In genomic region chr5:135027318-135027698, GRCh38 we compare ENCODE assay signal across 1 cellular context.
TF ChIP-seq lines count a peak whose summit lies in the region.

No MANE protein-coding gene starts in this region.

TF ChIP-seq in H1, 55 proteins besides CTCF, POLR2A, EP300 and RAD21:
- TF ChIP-seq FOSL1 (IDR thresholded peaks at IDR 0.05; ENCODE audit: insufficient read depth, low read depth, low read length) = no peak
- TF ChIP-seq KDM4A (IDR thresholded peaks at IDR 0.05; ENCODE audit: low read depth, low read length, severe bottlenecking) = peak; percentile 26
